In genomic region chr2:24950100-24950499, GRCh38 we compare ENCODE assay signal across 2 cellular contexts.
TF ChIP-seq lines count a peak whose summit lies in the region.

No MANE protein-coding gene starts in this region.

TF ChIP-seq in HepG2, 621 proteins besides CTCF, POLR2A, EP300 and RAD21 (continues in another document):
- TF ChIP-seq ZNF484 (CRISPR knock-in tag; IDR thresholded peaks at IDR 0.05; ENCODE audit: borderline replicate concordance, low read depth) (no peak), MAFK (conservative IDR thresholded peaks at IDR 0.05 in 1 of 2, IDR thresholded peaks at IDR 0.05 in 1 of 2; ENCODE audit: low read length in 2 of 2) (peak; percentile 94 to 95), RXRA (CRISPR knock-in tag; IDR thresholded peaks at IDR 0.05) (no peak), MAFF (IDR thresholded peaks at IDR 0.05; ENCODE audit: low read depth, low read length) (peak; percentile 91), SNAPC4 (CRISPR knock-in tag; IDR thresholded peaks at IDR 0.05) (no peak), SAFB2 (CRISPR knock-in tag; IDR thresholded peaks at IDR 0.05; ENCODE audit: borderline replicate concordance, low read depth) (no peak), ZBTB4 (CRISPR knock-in tag; IDR thresholded peaks at IDR 0.05; ENCODE audit: borderline replicate concordance) (no peak), IKZF1 (IDR thresholded peaks at IDR 0.05) (no peak), AGO2 (optimal IDR thresholded peaks at IDR 0.05; ENCODE audit: low read depth, low read length) (no peak)

TF ChIP-seq in IMR-90, 13 proteins besides CTCF, POLR2A, EP300 and RAD21:
- TF ChIP-seq, protein P1, sequence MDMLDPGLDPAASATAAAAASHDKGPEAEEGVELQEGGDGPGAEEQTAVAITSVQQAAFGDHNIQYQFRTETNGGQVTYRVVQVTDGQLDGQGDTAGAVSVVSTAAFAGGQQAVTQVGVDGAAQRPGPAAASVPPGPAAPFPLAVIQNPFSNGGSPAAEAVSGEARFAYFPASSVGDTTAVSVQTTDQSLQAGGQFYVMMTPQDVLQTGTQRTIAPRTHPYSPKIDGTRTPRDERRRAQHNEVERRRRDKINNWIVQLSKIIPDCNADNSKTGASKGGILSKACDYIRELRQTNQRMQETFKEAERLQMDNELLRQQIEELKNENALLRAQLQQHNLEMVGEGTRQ (IDR thresholded peaks at IDR 0.05; ENCODE audit: low read depth, low read length) = no peak
- no peak for TF ChIP-seq SMC3 (IDR thresholded peaks at IDR 0.05; ENCODE audit: low read depth, low read length)
- no peak for TF ChIP-seq BHLHE40 (IDR thresholded peaks at IDR 0.05; ENCODE audit: low read depth, low read length)
- TF ChIP-seq MAFK (IDR thresholded peaks at IDR 0.05; ENCODE audit: low read depth, low read length) = peak; percentile 83
- no peak for TF ChIP-seq CEBPB (IDR thresholded peaks at IDR 0.05; ENCODE audit: low read depth, low read length)
